In genomic region chr2:229719926-229720652, GRCh38 we compare ENCODE assay signal across 20 cellular contexts. TPM values are rescaled to one million over a fixed set of nuclear protein-coding genes. Genes with fewer than 3 reads are reported as not detected.
"Had no signal": no experiment of that assay in that cellular context is flagged by ENCODE, and none has a peak within 500 bp of the region (broad histone marks: within the 10 kb centered on the region; RNA-seq: fewer than 3 reads in every experiment).

No MANE protein-coding gene starts in this region.

- H3K9me3 Mint-ChIP-seq: activated CD4-positive, alpha-beta T cell treated with anti-CD3 and anti-CD28 coated beads, Interleukin-2, amount 10 ng/mL, durations not matched to agents 24 days and 14 days; activated naive CD8-positive, alpha-beta T cell treated with anti-CD3 and anti-CD28 coated beads, Interleukin-2, amount 50 U/mL, for 24 hours; effector memory CD8-positive, alpha-beta T cell; natural killer cell treated with Interleukin-12 subunit alpha and Interleukin-12 subunit beta and Interleukin-15 and Interleukin-18, amount 100 ng/mL, for 72 hours; WTC11 had no signal

- ATAC-seq: activated naive CD8-positive, alpha-beta T cell treated with anti-CD3 and anti-CD28 coated beads, Interleukin-2, amount 50 U/mL, for 24 hours; effector memory CD8-positive, alpha-beta T cell; heart right ventricle; left lung; natural killer cell treated with Interleukin-12 subunit alpha and Interleukin-12 subunit beta and Interleukin-15 and Interleukin-18, amount 100 ng/mL, for 72 hours; WTC11 had no signal

- H3K27me3 ChIP-seq: right atrium auricular region had no signal

- H3K27ac ChIP-seq: heart right ventricle, left lung, right atrium auricular region, spleen, upper lobe of left lung had no signal

- H3K36me3 Mint-ChIP-seq: natural killer cell treated with Interleukin-12 subunit alpha and Interleukin-12 subunit beta and Interleukin-15 and Interleukin-18, amount 100 ng/mL, for 72 hours; WTC11 had no signal

- DNase-seq: activated CD4-positive, alpha-beta T cell treated with anti-CD3 and anti-CD28 coated beads, Interleukin-2, amount 10 ng/mL, durations not matched to agents 24 days and 14 days; activated CD8-positive, alpha-beta memory T cell treated with anti-CD3 and anti-CD28 coated beads for 24 hours; activated naive CD4-positive, alpha-beta T cell treated with Interleukin-2 at 50 U/mL for 16 hours; activated naive CD8-positive, alpha-beta T cell treated with anti-CD3 and anti-CD28 coated beads, Interleukin-2, amount 50 U/mL, for 24 hours; central memory CD4-positive, alpha-beta T cell; cortex of kidney; effector memory CD8-positive, alpha-beta T cell; erythroblast; heart right ventricle; islet precursor cell; left lung; nucleus accumbens; spleen; stimulated activated CD4-positive, alpha-beta T cell treated with anti-CD3 and anti-CD28 coated beads, Interleukin-2, amount 100 ng/mL, for 24 hours; stimulated activated naive CD4-positive, alpha-beta T cell treated with Interleukin-2 at 50 U/mL for 16 hours; T-helper 9 cell; upper lobe of left lung had no signal

- H3K36me3 ChIP-seq: heart right ventricle, left lung, right atrium auricular region, spleen, upper lobe of left lung had no signal

- H3K4me3 Mint-ChIP-seq: activated CD4-positive, alpha-beta T cell treated with anti-CD3 and anti-CD28 coated beads, Interleukin-2, amount 10 ng/mL, durations not matched to agents 24 days and 14 days; activated naive CD8-positive, alpha-beta T cell treated with anti-CD3 and anti-CD28 coated beads, Interleukin-2, amount 50 U/mL, for 24 hours; effector memory CD8-positive, alpha-beta T cell; natural killer cell treated with Interleukin-12 subunit alpha and Interleukin-12 subunit beta and Interleukin-15 and Interleukin-18, amount 100 ng/mL, for 72 hours; WTC11 had no signal

- H3K4me3 ChIP-seq: heart right ventricle, left lung, right atrium auricular region, spleen, upper lobe of left lung had no signal

- H3K9me3 ChIP-seq: left lung, right atrium auricular region, spleen, upper lobe of left lung had no signal

- H3K27ac Mint-ChIP-seq: activated CD4-positive, alpha-beta T cell treated with anti-CD3 and anti-CD28 coated beads, Interleukin-2, amount 10 ng/mL, durations not matched to agents 24 days and 14 days; activated naive CD8-positive, alpha-beta T cell treated with anti-CD3 and anti-CD28 coated beads, Interleukin-2, amount 50 U/mL, for 24 hours; effector memory CD8-positive, alpha-beta T cell; natural killer cell treated with Interleukin-12 subunit alpha and Interleukin-12 subunit beta and Interleukin-15 and Interleukin-18, amount 100 ng/mL, for 72 hours; WTC11 had no signal

RNA-seq across cellular contexts. Expression of gene DNER, which starts 5.7 kb away (rescaled TPM):
- total RNA-seq: activated CD4-positive, alpha-beta T cell treated with anti-CD3 and anti-CD28 coated beads, Interleukin-2, amount 10 ng/mL, durations not matched to agents 24 days and 14 days had no signal
